Comparison of ENCODE assay signal across 12 cellular contexts in genomic region chr18:57433492-57434176, GRCh38. TPM values are rescaled to one million over a fixed set of nuclear protein-coding genes. Genes with fewer than 3 reads are reported as not detected.
DNase-seq lines count a peak whose midpoint lies in the region; FAIRE-seq and TF ChIP-seq lines count a peak whose summit lies in the region.
"Had no signal": no experiment of that assay in that cellular context is flagged by ENCODE, and none has a peak within 500 bp of the region (broad histone marks: within the 10 kb centered on the region; RNA-seq: fewer than 3 reads in every experiment).

No MANE protein-coding gene starts in this region.

- H3K9me3 Mint-ChIP-seq in activated CD4-positive, alpha-beta T cell treated with anti-CD3 and anti-CD28 coated beads, Interleukin-2, amount 10 ng/mL, durations not matched to agents 24 days and 14 days = peaks cover 25% of the 10 kb centered on the region

- peaks cover 22% of the 10 kb centered on the region for H3K4me1 Mint-ChIP-seq in activated CD4-positive, alpha-beta T cell treated with anti-CD3 and anti-CD28 coated beads, Interleukin-2, amount 10 ng/mL, durations not matched to agents 24 days and 14 days

- H2BK20ac ChIP-seq in H1 (ENCODE audit: low read length) = no peak overlapping the region

- intact Hi-C loops in activated CD4-positive, alpha-beta T cell treated with anti-CD3 and anti-CD28 coated beads, Interleukin-2, amount 10 ng/mL, durations not matched to agents 24 days and 14 days (cut with micrococcal nuclease) = loop anchor here (5.0 kb wide), 1 partner anchor 81 kb away; the partner anchor contains the start of gene ST8SIA3

- peaks cover 27% of the 10 kb centered on the region for H3K23me2 ChIP-seq in H1 (ENCODE audit: low read depth, low read length)

- H3K4me3 Mint-ChIP-seq in activated CD4-positive, alpha-beta T cell treated with anti-CD3 and anti-CD28 coated beads, Interleukin-2, amount 10 ng/mL, durations not matched to agents 24 days and 14 days = no peak overlapping the region

- H3K4me1 ChIP-seq in H1 (replicated peaks in 1 of 4; ENCODE audit: control insufficient read depth in 3 of 4, insufficient read depth in 4 of 4, low read length in 3 of 4) (peaks cover 11 to 51% (median 29%) of the 10 kb centered on the region in 4 experiments), rectal smooth muscle tissue (ENCODE audit: control insufficient read depth, insufficient read depth, low read length) (peaks cover 6% of the 10 kb centered on the region)

- no peak overlapping the region for H4K8ac ChIP-seq in H1 (ENCODE audit: extremely low read depth, insufficient read depth, low read length)

- H3K36me3 ChIP-seq in H1 (ENCODE audit: control insufficient read depth in 2 of 4, insufficient read depth in 4 of 4, low read length in 3 of 4) = peaks cover 0 to 12% (median 0%) of the 10 kb centered on the region in 4 experiments; a peak in 1 of 8 replicates
- no peaks in the 10 kb centered on the region for H3K36me3 ChIP-seq in rectal smooth muscle tissue (ENCODE audit: control insufficient read depth, insufficient read depth, low read length)

- no peak overlapping the region for H2BK12ac ChIP-seq in H1 (ENCODE audit: low read depth, low read length)

- peaks cover 84% of the 10 kb centered on the region for H3K27me3 Mint-ChIP-seq in activated CD4-positive, alpha-beta T cell treated with anti-CD3 and anti-CD28 coated beads, Interleukin-2, amount 10 ng/mL, durations not matched to agents 24 days and 14 days

- peaks cover 10 to 18% of the 10 kb centered on the region in 2 experiments for H4K20me1 ChIP-seq in H1 (replicated peaks in 1 of 2; ENCODE audit: control insufficient read depth in 1 of 2, insufficient read depth in 2 of 2, low read length in 2 of 2)

- H3K36me3 Mint-ChIP-seq in activated CD4-positive, alpha-beta T cell treated with anti-CD3 and anti-CD28 coated beads, Interleukin-2, amount 10 ng/mL, durations not matched to agents 24 days and 14 days (ENCODE audit: low read depth) = peaks cover 14% of the 10 kb centered on the region

- H3K9ac ChIP-seq in H1 (replicated peaks in 1 of 4; ENCODE audit: extremely low read depth in 1 of 4, low read depth in 3 of 4, low read length in 3 of 4) (no peak overlapping the region), rectal smooth muscle tissue (ENCODE audit: low read length) (no peak overlapping the region)

- CTCF ChIA-PET in H1 (lab: Charles Lee; ENCODE audit: partially characterized antibody) = interaction anchor here (1.1 to 2.5 kb wide), 2 partner anchors 9 to 12 kb away, joined by 3 to 7 read pairs; no protein-coding TSS in a partner anchor

- no peak for TF ChIP-seq POLR2A in H1 (IDR thresholded peaks at IDR 0.05; ENCODE audit: control extremely low read depth in 1 of 2, low read depth in 2 of 2, low read length in 2 of 2)

- no peaks in the 10 kb centered on the region for H3K79me1 ChIP-seq in H1 (ENCODE audit: low read depth, low read length)

- no peak overlapping the region for H2AK5ac ChIP-seq in H1 (ENCODE audit: low read depth, low read length)

- TF ChIP-seq EP300 in H1 (IDR thresholded peaks at IDR 0.05; ENCODE audit: borderline replicate concordance in 1 of 2, low read depth in 2 of 2, low read length in 2 of 2) = no peak

- no peak overlapping the region for H3K4ac ChIP-seq in H1 (replicated peaks; ENCODE audit: insufficient read length, low read depth, low read length)

- POLR2A ChIA-PET in H1 (lab: Charles Lee; ENCODE audit: partially characterized antibody) = no interaction called here

- no peak overlapping the region for H3K56ac ChIP-seq in H1 (replicated peaks; ENCODE audit: insufficient read length, low read depth, low read length)

- DNase-seq in activated CD4-positive, alpha-beta T cell treated with anti-CD3 and anti-CD28 coated beads, Interleukin-2, amount 10 ng/mL, durations not matched to agents 24 days and 14 days = no peak
- DNase-seq in activated CD4-positive, alpha-beta T cell treated with anti-CD3 and anti-CD28 coated beads for 4 hours = no peak
- peak; percentile 11 for DNase-seq in LoVo (ENCODE audit: low spot score)
- DNase-seq in H1 (ENCODE audit: low read depth in 1 of 2, low spot score in 2 of 2) = no peak
- no peak for DNase-seq in NCI-H1048 (lab: John Stamatoyannopoulos, UW)
- no peak for DNase-seq in stimulated activated CD4-positive, alpha-beta T cell treated with anti-CD3 and anti-CD28 coated beads, Interleukin-2, amount 100 ng/mL, for 24 hours
- DNase-seq in glomerular visceral epithelial cell (ENCODE audit: extremely low spot score) = no peak
- DNase-seq: activated T-cell treated with anti-CD3 and anti-CD28 coated beads, Interleukin-2, amount 50 U/mL, for 1 hour; NCI-H1436 had no signal

- 8% methylated on average over 14 of the region's 14 CpGs; no CpG with 5 or more reads in 1 of the 2 experiments for WGBS in H1 (ENCODE audit: extremely low coverage in 1 of 2, insufficient coverage in 1 of 2, insufficient read length in 1 of 2, insufficient replicate concordance in 2 of 2, low coverage in 1 of 2, low lambda C conversion rate in 2 of 2, missing lambda C conversion rate in 1 of 2), 2 experiments

- no peak for FAIRE-seq in H1 (lab: Jason Lieb, UNC)
- FAIRE-seq: colon had no signal

- no peak overlapping the region for H2BK15ac ChIP-seq in H1 (ENCODE audit: low read length)

- TF ChIP-seq CTCF in H1 (IDR thresholded peaks at IDR 0.05; ENCODE audit: control extremely low read depth in 1 of 3, insufficient read depth in 1 of 3, low read depth in 1 of 3, low read length in 3 of 3) = no peak

- H4K5ac ChIP-seq in H1 (ENCODE audit: insufficient read length, low read depth, low read length) = no peak overlapping the region

- no peak overlapping the region for H2BK5ac ChIP-seq in H1 (ENCODE audit: low read depth, low read length)

- H3K18ac ChIP-seq in H1 (ENCODE audit: extremely low read depth, low read length) = no peak overlapping the region

- no peaks in the 10 kb centered on the region for H3K79me2 ChIP-seq in H1 (ENCODE audit: control insufficient read depth in 1 of 2, insufficient read depth in 2 of 2, low read length in 2 of 2)

- H4K91ac ChIP-seq in H1 (replicated peaks; ENCODE audit: insufficient read length, low read length) = no peak overlapping the region

- H2BK120ac ChIP-seq in H1 (replicated peaks; ENCODE audit: low read depth, low read length) = no peak overlapping the region

- H3K4me3 ChIP-seq in H1 (ENCODE audit: extremely low read depth in 1 of 4, insufficient read depth in 2 of 4, low read depth in 3 of 4, low read length in 4 of 4) (peak overlapping the region; percentile 54 to 68 (median 66); a peak in 4 of 8 replicates), rectal smooth muscle tissue (ENCODE audit: low read length) (peak overlapping the region; percentile 11)

- H2AFZ ChIP-seq in H1 (ENCODE audit: low read length) = no peak overlapping the region

- peak overlapping the region; percentile 61 to 81 for H3K4me2 ChIP-seq in H1 (ENCODE audit: insufficient read depth in 1 of 2, low read depth in 2 of 2, low read length in 2 of 2)

- H3K9me3 ChIP-seq in H1 (ENCODE audit: insufficient read depth in 2 of 2, low read depth in 1 of 2, low read length in 1 of 2) = no peaks in the 10 kb centered on the region

- no peak overlapping the region for H3K27ac ChIP-seq in H1 (ENCODE audit: low read depth, low read length)
- no peak overlapping the region for H3K27ac ChIP-seq in rectal smooth muscle tissue (ENCODE audit: low read depth, low read length)

- no peak overlapping the region for H3K23ac ChIP-seq in H1 (ENCODE audit: insufficient read length)

- H3K14ac ChIP-seq in H1 (ENCODE audit: insufficient read length) = no peak overlapping the region

- TF ChIP-seq RAD21 in H1 (IDR thresholded peaks at IDR 0.05 in 1 of 2, conservative IDR thresholded peaks at IDR 0.05 in 1 of 2; ENCODE audit: low read depth in 2 of 2, low read length in 2 of 2) = no peak

- peaks cover 68 to 93% (median 82%) of the 10 kb centered on the region in 4 experiments for H3K27me3 ChIP-seq in H1 (replicated peaks in 1 of 4; ENCODE audit: control insufficient read depth in 3 of 4, extremely low read depth in 1 of 4, insufficient read depth in 3 of 4, low read length in 3 of 4)
- peaks cover 72% of the 10 kb centered on the region for H3K27me3 ChIP-seq in rectal smooth muscle tissue (ENCODE audit: control insufficient read depth, insufficient read depth, low read length)

- peak overlapping the region; percentile 20 for H3K27ac Mint-ChIP-seq in activated CD4-positive, alpha-beta T cell treated with anti-CD3 and anti-CD28 coated beads, Interleukin-2, amount 10 ng/mL, durations not matched to agents 24 days and 14 days

TF ChIP-seq in H1, 55 proteins besides CTCF, POLR2A, EP300 and RAD21:
- no peak for TF ChIP-seq POU5F1 (IDR thresholded peaks at IDR 0.05; ENCODE audit: low read depth, low read length)
- TF ChIP-seq CEBPB (IDR thresholded peaks at IDR 0.05; ENCODE audit: low read depth, low read length) = no peak
- TF ChIP-seq TEAD4 (IDR thresholded peaks at IDR 0.05; ENCODE audit: low read depth, low read length) = no peak
- TF ChIP-seq JUND (IDR thresholded peaks at IDR 0.05; ENCODE audit: low read length) = no peak

RNA-seq across cellular contexts. Expression of gene ONECUT2, which starts 1.5 kb away (rescaled TPM):
- not detected in 2 replicates for total RNA-seq in activated CD4-positive, alpha-beta T cell treated with anti-CD3 and anti-CD28 coated beads, Interleukin-2, amount 10 ng/mL, durations not matched to agents 24 days and 14 days
- total RNA-seq in H1 (2021; fragmentation: NEBNext Ultra II Directional; extraction: Animal tissue kit (Norgen Biotek cat#: 25700)) = 1.9 and 3.3 TPM in 2 replicates
- 0.22 and 0.38 TPM in 2 replicates for polyA plus RNA-seq in H1 (2011; rRNA removed)
- polyA plus RNA-seq in H1 (2011; cell fraction: cytosol; rRNA removed) = 0.26 TPM
- 0.63 TPM for polyA plus RNA-seq in H1 (2011; cell fraction: nucleus; rRNA removed)
- 0.40 to 0.98 TPM (median 0.74 TPM) in 4 replicates for polyA plus RNA-seq in H1 (2012, experiment 1 of 2)
- polyA plus RNA-seq in H1 (2012, experiment 2 of 2) = 0.03 TPM
- polyA plus RNA-seq in H1 (2013, experiment 1 of 2) = 1.1 TPM
- 0.92 TPM for polyA plus RNA-seq in H1 (2013, experiment 2 of 2)
- 1.3 and 3.5 TPM in 2 replicates for polyA minus RNA-seq in H1 (2011; rRNA and poly(A)+ RNA removed)
- polyA minus RNA-seq in H1 (2011; cell fraction: cytosol; rRNA and poly(A)+ RNA removed) = 1.5 TPM
- polyA minus RNA-seq in H1 (2011; cell fraction: nucleus; rRNA and poly(A)+ RNA removed) = 3.0 TPM
- polyA plus RNA-seq: BJ had no signal
